Comparison of ENCODE assay signal across 8 cellular contexts in the genomic region with DNA sequence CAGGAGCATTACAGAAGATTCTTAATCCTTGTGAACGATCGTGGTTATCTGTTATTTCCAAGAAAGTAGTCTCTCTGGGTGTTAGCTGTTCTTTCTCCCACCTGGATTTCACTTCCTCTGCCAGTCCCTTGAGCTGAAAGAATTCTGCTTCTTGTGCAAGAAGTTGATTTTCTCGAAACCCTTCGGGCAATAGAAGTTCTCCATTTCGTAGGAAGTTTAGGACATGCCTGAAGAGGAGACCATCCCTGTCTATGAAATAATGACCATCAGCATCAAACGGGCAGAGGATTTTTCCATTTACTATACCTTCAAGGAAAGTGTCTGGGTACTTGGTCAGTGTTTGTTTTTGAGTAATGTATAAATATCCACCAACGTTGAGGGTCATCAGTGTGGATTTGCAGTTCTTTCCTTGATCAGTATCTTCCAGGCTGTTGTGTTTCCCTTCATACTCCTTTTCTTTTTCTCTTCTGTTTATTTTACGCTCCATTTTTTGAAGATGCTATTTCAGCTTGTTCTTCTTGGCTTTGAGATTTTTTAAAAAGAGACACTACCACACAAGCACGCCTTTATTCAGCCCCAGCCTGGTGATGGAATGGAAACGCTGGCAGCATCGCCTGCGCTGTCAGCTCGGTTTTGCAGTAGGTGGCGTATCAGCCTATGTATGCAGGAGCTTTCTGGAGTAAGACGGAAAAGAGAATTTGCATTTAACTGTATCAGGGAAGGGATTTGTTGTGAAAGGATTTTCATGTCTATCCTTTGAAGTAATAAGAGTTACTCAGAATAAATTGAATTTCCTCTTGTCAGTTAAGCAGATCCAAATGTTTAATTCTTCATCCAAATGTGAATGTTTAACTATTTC. TPM values are rescaled to one million over a fixed set of nuclear protein-coding genes. Genes with fewer than 3 reads are reported as not detected.
A peak's percentile ranks its signal among the peaks of the same experiment; 100 is the strongest.
DNase-seq lines count a peak whose midpoint lies in the region; ATAC-seq, FAIRE-seq and TF ChIP-seq lines count a peak whose summit lies in the region.
"Had no signal": no experiment of that assay in that cellular context is flagged by ENCODE, and none has a peak within 500 bp of the region (broad histone marks: within the 10 kb centered on the region; RNA-seq: fewer than 3 reads in every experiment).

No MANE protein-coding gene starts in this region.

- intact Hi-C loops in kidney (cut with DNase I): no loop called here

- no peak for ATAC-seq in thoracic aorta (ENCODE audit: insufficient number of reproducible peaks, low FRiP score, low read depth)

- H3K9me3 ChIP-seq in kidney (ENCODE audit: control insufficient read depth in 1 of 2, low read length in 2 of 2): no peaks in the 10 kb centered on the region
- no peaks in the 10 kb centered on the region for H3K9me3 ChIP-seq in thoracic aorta

- H3K27me3 ChIP-seq in thoracic aorta (replicated peaks; ENCODE audit: insufficient read depth): no peaks in the 10 kb centered on the region

- no peak for FAIRE-seq in kidney (lab: Jason Lieb, UNC)

- no peak overlapping the region for H3K9ac ChIP-seq in kidney (ENCODE audit: low read length in 2 of 2)

- TF ChIP-seq CTCF in kidney (IDR thresholded peaks at IDR 0.05; ENCODE audit: borderline replicate concordance, extremely low read depth, insufficient read depth) (peak; percentile 43), thoracic aorta (IDR thresholded peaks at IDR 0.05) (peak; percentile 41)

- DNase-seq in NCI-H2227 treated with DMSO at 0.1 percent for 48 hours (lab: John Stamatoyannopoulos, UW) (peak; percentile 37), kidney (no peak), thoracic aorta (ENCODE audit: low spot score) (no peak), DMS153 treated with DMSO at 0.1 percent for 48 hours (lab: John Stamatoyannopoulos, UW; ENCODE audit: unreplicated experiment) (no peak), DMS114 treated with DMSO at 0.1 percent for 48 hours (lab: John Stamatoyannopoulos, UW; ENCODE audit: unreplicated experiment) (no peak)
- no peak for DNase-seq in activated CD8-positive, alpha-beta memory T cell treated with anti-CD3 and anti-CD28 coated beads for 24 hours

- H3K4me1 ChIP-seq in kidney (ENCODE audit: control insufficient read depth in 1 of 2, insufficient read depth in 1 of 2, low read depth in 1 of 2, low read length in 2 of 2) (no peaks in the 10 kb centered on the region), thoracic aorta (ENCODE audit: control insufficient read depth in 1 of 2, low read depth in 2 of 2) (peaks cover 14 to 17% of the 10 kb centered on the region in 2 donors)

- H3K4me3 ChIP-seq in kidney (ENCODE audit: low read length in 2 of 2): peak overlapping the region; percentile 0 to 17
- no peak overlapping the region for H3K4me3 ChIP-seq in thoracic aorta

- H3K36me3 ChIP-seq in kidney (ENCODE audit: control insufficient read depth in 1 of 2, insufficient read depth in 2 of 2, low read length in 2 of 2): no peaks in the 10 kb centered on the region
- H3K36me3 ChIP-seq in thoracic aorta: no peaks in the 10 kb centered on the region

- H3K27ac ChIP-seq in cingulate gyrus (ENCODE audit: low read depth, low read length): peak overlapping the region; percentile 56
- H3K27ac ChIP-seq in kidney (ENCODE audit: low read depth in 2 of 2, low read length in 2 of 2): no peak overlapping the region
- H3K27ac ChIP-seq in thoracic aorta: no peak overlapping the region

RNA-seq across cellular contexts. Expression of gene KCTD4, which starts 6.5 kb away (rescaled TPM):
- total RNA-seq in kidney (0.22 TPM), thoracic aorta (not detected)
- polyA plus RNA-seq in kidney (ENCODE audit: insufficient read depth, low read depth, low replicate concordance): 0.34 TPM
- total RNA-seq: T-helper 1 cell treated with Interleukin-12 subunit alpha and Interleukin-12 subunit beta and Interleukin-4 antibody, amounts not matched to agents 30 ng/mL and 1 ng/mL, for 36 hours had no signal
